3 cellular contexts compared by ENCODE assay signal in the genomic region with DNA sequence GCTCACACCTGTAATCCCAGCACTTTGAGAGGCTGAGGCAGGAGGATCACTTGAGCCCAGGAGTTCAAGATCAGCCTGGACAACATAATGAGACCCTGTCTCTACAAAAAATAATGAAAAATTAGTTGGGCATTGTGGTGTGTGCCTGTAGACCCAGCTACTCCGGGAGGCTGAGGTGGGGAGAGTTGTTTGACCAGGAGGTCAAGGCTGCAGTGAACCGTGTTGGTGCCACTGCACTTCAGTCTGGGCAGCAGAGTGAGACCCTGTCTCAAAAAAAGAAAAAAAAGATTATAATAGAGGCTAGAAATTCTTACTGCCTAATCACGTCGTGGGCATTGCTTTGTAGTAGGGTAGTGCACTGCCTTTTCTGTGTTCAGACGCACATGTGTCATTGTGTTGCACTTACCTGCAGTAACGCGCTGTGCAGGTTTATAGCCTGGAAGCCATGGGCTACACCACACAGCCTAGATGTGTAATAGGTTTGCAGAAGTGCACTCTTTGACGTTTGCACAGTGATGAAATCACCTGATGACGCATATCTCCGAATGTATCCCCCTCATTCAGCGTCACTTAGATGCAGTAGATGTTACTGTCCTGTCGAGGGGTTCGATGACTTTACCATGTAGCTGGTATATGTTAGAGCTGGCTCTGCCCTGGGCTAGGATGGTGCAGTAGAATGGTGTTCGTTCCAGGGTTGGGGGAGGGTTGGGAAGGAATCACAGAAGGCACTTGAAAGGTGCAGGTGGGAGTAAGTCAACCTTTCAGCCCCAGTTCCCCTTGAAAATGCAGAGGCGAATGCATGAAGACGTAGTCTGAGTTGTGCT.
TF ChIP-seq lines count a peak whose summit lies in the region.

No MANE protein-coding gene starts in this region.

TF ChIP-seq in GM12891, 5 proteins besides CTCF, POLR2A, EP300 and RAD21:
- TF ChIP-seq POU2F2 (IDR thresholded peaks at IDR 0.05; ENCODE audit: low read depth, low read length) (no peak), SPI1 (IDR thresholded peaks at IDR 0.05; ENCODE audit: low read depth, low read length) (0 out of 2 replicates have a peak, but pooled peaks have one; percentile 3), POLR2AphosphoS5 (IDR thresholded peaks at IDR 0.05; ENCODE audit: low read depth, low read length) (no peak), TAF1 (IDR thresholded peaks at IDR 0.05; ENCODE audit: low read depth, low read length) (no peak), PAX5 (IDR thresholded peaks at IDR 0.05; ENCODE audit: insufficient read depth, low read length, severe bottlenecking) (no peak)

TF ChIP-seq in GM12878, 131 proteins besides CTCF, POLR2A, EP300 and RAD21:
- TF ChIP-seq KAT2A (conservative IDR thresholded peaks at IDR 0.05; ENCODE audit: control insufficient read depth, low read depth, low read length) (no peak), IRF3 (IDR thresholded peaks at IDR 0.05) (no peak), NR2C1 (IDR thresholded peaks at IDR 0.05) (no peak), CREM (IDR thresholded peaks at IDR 0.05; ENCODE audit: low read depth) (no peak), MYC (IDR thresholded peaks at IDR 0.05; ENCODE audit: insufficient read depth, insufficient read length, insufficient replicate concordance, low read length, severe bottlenecking) (no peak), RFX5 (IDR thresholded peaks at IDR 0.05; ENCODE audit: low read depth, low read length) (no peak), BCL11A (IDR thresholded peaks at IDR 0.05; ENCODE audit: low read depth, low read length) (no peak), KLF5 (IDR thresholded peaks at IDR 0.05; ENCODE audit: partially characterized antibody) (no peak), NRF1 (conservative IDR thresholded peaks at IDR 0.05; ENCODE audit: low read depth, low read length) (no peak), CREB1 (IDR thresholded peaks at IDR 0.05; ENCODE audit: low read depth) (no peak)
- TF ChIP-seq, protein P1, sequence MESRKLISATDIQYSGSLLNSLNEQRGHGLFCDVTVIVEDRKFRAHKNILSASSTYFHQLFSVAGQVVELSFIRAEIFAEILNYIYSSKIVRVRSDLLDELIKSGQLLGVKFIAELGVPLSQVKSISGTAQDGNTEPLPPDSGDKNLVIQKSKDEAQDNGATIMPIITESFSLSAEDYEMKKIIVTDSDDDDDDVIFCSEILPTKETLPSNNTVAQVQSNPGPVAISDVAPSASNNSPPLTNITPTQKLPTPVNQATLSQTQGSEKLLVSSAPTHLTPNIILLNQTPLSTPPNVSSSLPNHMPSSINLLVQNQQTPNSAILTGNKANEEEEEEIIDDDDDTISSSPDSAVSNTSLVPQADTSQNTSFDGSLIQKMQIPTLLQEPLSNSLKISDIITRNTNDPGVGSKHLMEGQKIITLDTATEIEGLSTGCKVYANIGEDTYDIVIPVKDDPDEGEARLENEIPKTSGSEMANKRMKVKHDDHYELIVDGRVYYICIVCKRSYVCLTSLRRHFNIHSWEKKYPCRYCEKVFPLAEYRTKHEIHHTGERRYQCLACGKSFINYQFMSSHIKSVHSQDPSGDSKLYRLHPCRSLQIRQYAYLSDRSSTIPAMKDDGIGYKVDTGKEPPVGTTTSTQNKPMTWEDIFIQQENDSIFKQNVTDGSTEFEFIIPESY (IDR thresholded peaks at IDR 0.05): no peak
TF ChIP-seq in GM12878: peak in this region for 0.

TF ChIP-seq in SK-N-SH treated with all-trans-retinoic acid at 6 μM for 48 hours, 23 proteins besides CTCF, POLR2A, EP300 and RAD21:
- no peak for TF ChIP-seq POU6F1 (CRISPR knock-in tag; IDR thresholded peaks at IDR 0.05; ENCODE audit: borderline replicate concordance, low read depth)
- TF ChIP-seq ZFP3 (CRISPR knock-in tag; IDR thresholded peaks at IDR 0.05): no peak
- TF ChIP-seq ARNTL (CRISPR knock-in tag; IDR thresholded peaks at IDR 0.05; ENCODE audit: borderline replicate concordance, low read depth): no peak
- no peak for TF ChIP-seq ZNF8 (CRISPR knock-in tag; IDR thresholded peaks at IDR 0.05)
- no peak for TF ChIP-seq TOX (CRISPR knock-in tag; IDR thresholded peaks at IDR 0.05; ENCODE audit: borderline replicate concordance)
- no peak for TF ChIP-seq SNAI2 (CRISPR knock-in tag; IDR thresholded peaks at IDR 0.05)
- TF ChIP-seq ISL1 (CRISPR knock-in tag; IDR thresholded peaks at IDR 0.05): no peak
- no peak for TF ChIP-seq OSR1 (CRISPR knock-in tag; IDR thresholded peaks at IDR 0.05)
- TF ChIP-seq, protein P2, sequence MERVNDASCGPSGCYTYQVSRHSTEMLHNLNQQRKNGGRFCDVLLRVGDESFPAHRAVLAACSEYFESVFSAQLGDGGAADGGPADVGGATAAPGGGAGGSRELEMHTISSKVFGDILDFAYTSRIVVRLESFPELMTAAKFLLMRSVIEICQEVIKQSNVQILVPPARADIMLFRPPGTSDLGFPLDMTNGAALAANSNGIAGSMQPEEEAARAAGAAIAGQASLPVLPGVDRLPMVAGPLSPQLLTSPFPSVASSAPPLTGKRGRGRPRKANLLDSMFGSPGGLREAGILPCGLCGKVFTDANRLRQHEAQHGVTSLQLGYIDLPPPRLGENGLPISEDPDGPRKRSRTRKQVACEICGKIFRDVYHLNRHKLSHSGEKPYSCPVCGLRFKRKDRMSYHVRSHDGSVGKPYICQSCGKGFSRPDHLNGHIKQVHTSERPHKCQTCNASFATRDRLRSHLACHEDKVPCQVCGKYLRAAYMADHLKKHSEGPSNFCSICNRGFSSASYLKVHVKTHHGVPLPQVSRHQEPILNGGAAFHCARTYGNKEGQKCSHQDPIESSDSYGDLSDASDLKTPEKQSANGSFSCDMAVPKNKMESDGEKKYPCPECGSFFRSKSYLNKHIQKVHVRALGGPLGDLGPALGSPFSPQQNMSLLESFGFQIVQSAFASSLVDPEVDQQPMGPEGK (CRISPR knock-in tag; IDR thresholded peaks at IDR 0.05; ENCODE audit: borderline replicate concordance): no peak
- no peak for TF ChIP-seq PPARA (CRISPR knock-in tag; IDR thresholded peaks at IDR 0.05; ENCODE audit: borderline replicate concordance)
- TF ChIP-seq CSDC2 (CRISPR knock-in tag; IDR thresholded peaks at IDR 0.05): no peak
- no peak for TF ChIP-seq TCF4 (CRISPR knock-in tag; IDR thresholded peaks at IDR 0.05; ENCODE audit: borderline replicate concordance)
- TF ChIP-seq BACH2 (CRISPR knock-in tag; IDR thresholded peaks at IDR 0.05; ENCODE audit: borderline replicate concordance): no peak
- TF ChIP-seq ESRRG (CRISPR knock-in tag; IDR thresholded peaks at IDR 0.05): no peak
